ENCODE assay signal across 20 cellular contexts in the genomic region with DNA sequence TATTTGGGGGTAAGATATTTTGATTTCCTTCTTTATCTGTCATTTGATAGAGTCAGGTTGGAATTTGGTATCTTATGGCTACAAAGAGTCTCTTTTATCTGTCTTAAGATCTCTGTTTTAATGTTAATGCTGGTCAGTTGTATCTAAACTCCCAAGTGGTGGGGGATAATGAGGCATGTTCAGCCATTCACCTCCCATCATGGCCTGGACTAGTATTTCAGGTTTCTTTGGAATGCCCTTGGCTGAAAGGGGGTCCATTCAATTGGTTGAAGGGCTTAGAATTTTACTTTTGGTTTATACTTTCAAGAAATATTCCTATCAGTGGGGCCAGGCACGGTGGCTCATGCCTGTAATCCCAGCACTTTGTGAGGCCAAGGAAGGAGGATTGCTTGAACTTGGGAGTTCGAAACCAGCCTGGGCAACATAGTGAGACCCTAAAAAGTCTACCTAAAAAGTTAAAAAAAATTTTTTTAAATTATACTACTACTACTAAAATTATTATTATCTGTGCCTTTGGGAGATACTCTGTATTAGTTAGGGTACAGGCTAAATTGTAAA. TPM values are rescaled to one million over a fixed set of nuclear protein-coding genes. Genes with fewer than 3 reads are reported as not detected.
DNase-seq lines count a peak whose midpoint lies in the region; ATAC-seq, FAIRE-seq and TF ChIP-seq lines count a peak whose summit lies in the region.
"Had no signal": no experiment of that assay in that cellular context is flagged by ENCODE, and none has a peak within 500 bp of the region (broad histone marks: within the 10 kb centered on the region; RNA-seq: fewer than 3 reads in every experiment).

No MANE protein-coding gene starts in this region.

- in situ Hi-C loops in K562 (cut with MboI) = no loop called here

- whole genome bisulfite sequencing in K562 (ENCODE audit: insufficient coverage, low coverage, missing lambda C conversion rate) = 81% methylated on average over 2 of the region's 2 CpGs

- DNase-seq in CD8-positive, alpha-beta memory T cell = no peak
- DNase-seq in K562 (ENCODE audit: extremely low read depth in 1 of 4, low spot score in 3 of 4) (no peak), mucosa of descending colon (no peak), SHP77 (lab: John Stamatoyannopoulos, UW) (no peak), SK-N-DZ (ENCODE audit: low spot score) (no peak), omental fat pad (ENCODE audit: low spot score) (no peak)
- no peak for DNase-seq in naive thymus-derived CD8-positive, alpha-beta T cell
- DNase-seq: activated naive CD4-positive, alpha-beta T cell treated with anti-CD3 and anti-CD28 coated beads, Interleukin-2, amount 50 U/mL, for 16 hours; cortex of kidney; DMS79; NCI-H1436 treated with DMSO at 0.1 percent for 48 hours; NK-92 treated with Interleukin-12 subunit alpha and Interleukin-12 subunit beta, amount 100 ng/mL, for 24 hours; stimulated activated naive CD4-positive, alpha-beta T cell treated with Interleukin-2 at 50 U/mL for 16 hours; SW 1271; upper lobe of right lung had no signal

- peaks cover 0 to 2% of the 10 kb centered on the region in 2 donors for H3K27me3 Mint-ChIP-seq in CD8-positive, alpha-beta memory T cell
- no peaks in the 10 kb centered on the region for H3K27me3 Mint-ChIP-seq in naive thymus-derived CD8-positive, alpha-beta T cell

- H3K36me3 Mint-ChIP-seq in CD8-positive, alpha-beta memory T cell = peaks cover 21 to 57% (median 22%) of the 10 kb centered on the region in 3 donors
- peaks cover 0 to 45% (median 30%) of the 10 kb centered on the region in 3 donors for H3K36me3 Mint-ChIP-seq in naive thymus-derived CD8-positive, alpha-beta T cell

- intact Hi-C loops in K562 (cut with micrococcal nuclease) (no loop called here), mucosa of descending colon (cut with DNase I, micrococcal nuclease) (no loop called here)

- H3K4me2 ChIP-seq in Loucy (ENCODE audit: low read depth, low read length, poor library complexity, severe bottlenecking) (peak overlapping the region; percentile 29), K562 (ENCODE audit: insufficient read depth, low read length) (no peak overlapping the region)

- no peak overlapping the region for H3K4me3 ChIP-seq in CD8-positive, alpha-beta memory T cell (ENCODE audit: low read length)
- H3K4me3 ChIP-seq in Loucy (ENCODE audit: low read length, poor library complexity, severe bottlenecking) (no peak overlapping the region), K562 (no peak overlapping the region), mucosa of descending colon (no peak overlapping the region)
- H3K4me3 ChIP-seq: HAP-1, upper lobe of right lung had no signal

- peaks cover 64 to 87% (median 87%) of the 10 kb centered on the region in 3 donors for H3K4me1 Mint-ChIP-seq in CD8-positive, alpha-beta memory T cell
- peaks cover 31 to 81% (median 79%) of the 10 kb centered on the region in 4 donors for H3K4me1 Mint-ChIP-seq in naive thymus-derived CD8-positive, alpha-beta T cell

- no peak for FAIRE-seq in K562 (lab: Jason Lieb, UNC)

- CTCF ChIA-PET in CD8-positive, alpha-beta memory T cell (lab: Charles Lee) = interaction anchor here (1.0 to 1.5 kb wide), 2 partner anchors 18 to 55 kb away, joined by 4 to 5 read pairs; no protein-coding TSS in a partner anchor
- CTCF ChIA-PET in K562 (lab: Yijun Ruan, JAX; ENCODE audit: low intra/inter-chr PET ratio) = no interaction called here

- peak overlapping the region; percentile 23 to 75 (median 50) for H3K4me3 Mint-ChIP-seq in CD8-positive, alpha-beta memory T cell
- H3K4me3 Mint-ChIP-seq in naive thymus-derived CD8-positive, alpha-beta T cell = peak overlapping the region in 7 of 10 donors; percentile 11 to 86 (median 41)
- H3K4me3 Mint-ChIP-seq: neural crest cell had no signal

- TF ChIP-seq CTCF in Loucy (conservative IDR thresholded peaks at IDR 0.05; ENCODE audit: low read length) (no peak), K562 (IDR thresholded peaks at IDR 0.05 in 2 of 3, conservative IDR thresholded peaks at IDR 0.05 in 1 of 3; ENCODE audit: insufficient read depth in 2 of 3, low read depth in 1 of 3, low read length in 3 of 3) (no peak), mucosa of descending colon (IDR thresholded peaks at IDR 0.05) (no peak), omental fat pad (IDR thresholded peaks at IDR 0.05) (no peak)

- TF ChIP-seq POLR2A in K562 (conservative IDR thresholded peaks at IDR 0.05) = no peak

- no peak for ATAC-seq in K562
- ATAC-seq in naive thymus-derived CD8-positive, alpha-beta T cell = no peak
- no peak for ATAC-seq in mucosa of descending colon
- no peak for ATAC-seq in omental fat pad (ENCODE audit: low FRiP score)
- ATAC-seq: upper lobe of right lung had no signal

- H3K9me3 ChIP-seq in CD8-positive, alpha-beta memory T cell (ENCODE audit: low read length) = no peaks in the 10 kb centered on the region
- H3K9me3 ChIP-seq in Loucy (ENCODE audit: insufficient read depth, low read depth, low read length) (no peaks in the 10 kb centered on the region), K562 (replicated peaks; ENCODE audit: control insufficient read depth, insufficient read depth, low read depth, low read length) (no peaks in the 10 kb centered on the region), mucosa of descending colon (no peaks in the 10 kb centered on the region)
- H3K9me3 ChIP-seq: HAP-1, upper lobe of right lung had no signal

- H3K4me1 ChIP-seq in CD8-positive, alpha-beta memory T cell (ENCODE audit: insufficient read depth, low read length) = peaks cover 50% of the 10 kb centered on the region
- H3K4me1 ChIP-seq in Loucy (ENCODE audit: insufficient read depth, low read length, poor library complexity, severe bottlenecking) (peaks cover 28% of the 10 kb centered on the region), K562 (replicated peaks in 1 of 2; ENCODE audit: control insufficient read depth in 2 of 2, insufficient read depth in 2 of 2, low read length in 2 of 2) (peaks cover 13 to 18% of the 10 kb centered on the region in 2 experiments; a peak in 4 of 5 replicates), mucosa of descending colon (ENCODE audit: low read depth) (peaks cover 25% of the 10 kb centered on the region)

- H3F3A ChIP-seq in Loucy (ENCODE audit: low read depth) = peaks cover 5% of the 10 kb centered on the region

- no peaks in the 10 kb centered on the region for H3K9me2 ChIP-seq in Loucy (replicated peaks; ENCODE audit: low read depth, low read length)

- H3K27me3 ChIP-seq in CD8-positive, alpha-beta memory T cell (ENCODE audit: insufficient read depth, low read length, poor library complexity, severe bottlenecking) = no peaks in the 10 kb centered on the region
- H3K27me3 ChIP-seq in Loucy (ENCODE audit: insufficient read depth, low read length, poor library complexity, severe bottlenecking) (no peaks in the 10 kb centered on the region), K562 (ENCODE audit: control insufficient read depth in 2 of 2, insufficient read depth in 2 of 2, low read length in 2 of 2) (no peaks in the 10 kb centered on the region)
- H3K27me3 ChIP-seq: upper lobe of right lung had no signal

- H3K9ac ChIP-seq in Loucy (ENCODE audit: low read depth, low read length, poor library complexity, severe bottlenecking) (no peak overlapping the region), K562 (ENCODE audit: insufficient read depth in 1 of 2, low read depth in 2 of 2, low read length in 2 of 2) (no peak overlapping the region)

- peak overlapping the region; percentile 77 to 99 (median 88) for H3K27ac Mint-ChIP-seq in CD8-positive, alpha-beta memory T cell
- H3K27ac Mint-ChIP-seq in naive thymus-derived CD8-positive, alpha-beta T cell = peak overlapping the region in 9 of 10 donors; percentile 29 to 99 (median 60)

- no peaks in the 10 kb centered on the region for H3K9me3 Mint-ChIP-seq in CD8-positive, alpha-beta memory T cell
- H3K9me3 Mint-ChIP-seq in naive thymus-derived CD8-positive, alpha-beta T cell = peaks cover 0 to 4% (median 0%) of the 10 kb centered on the region in 9 donors

- POLR2A ChIA-PET in CD8-positive, alpha-beta memory T cell (lab: Charles Lee) = no interaction called here
- POLR2A ChIA-PET in K562 (lab: Yijun Ruan, JAX) = interaction anchor here (0.6 kb wide), 1 partner anchor 1614 kb away, joined by 3 read pairs; no protein-coding TSS in a partner anchor
- POLR2A ChIA-PET in naive thymus-derived CD8-positive, alpha-beta T cell (lab: Charles Lee) = no interaction called here

- no peaks in the 10 kb centered on the region for H3K36me3 ChIP-seq in CD8-positive, alpha-beta memory T cell (ENCODE audit: insufficient read depth, low read length)
- H3K36me3 ChIP-seq in Loucy (ENCODE audit: insufficient read depth, low read length) (no peaks in the 10 kb centered on the region), K562 (ENCODE audit: control insufficient read depth, insufficient read depth, low read length) (peaks cover 17% of the 10 kb centered on the region; the same call in 2 of the 3 replicates), mucosa of descending colon (ENCODE audit: low read depth) (no peaks in the 10 kb centered on the region)
- H3K36me3 ChIP-seq: upper lobe of right lung had no signal

- no peaks in the 10 kb centered on the region for H3K9me1 ChIP-seq in K562 (ENCODE audit: control insufficient read depth, insufficient read depth, low read length)

- TF ChIP-seq RAD21 in K562 (CRISPR knock-in tag; conservative IDR thresholded peaks at IDR 0.05 in 1 of 2, IDR thresholded peaks at IDR 0.05 in 1 of 2) = no peak

- no peaks in the 10 kb centered on the region for H4K20me1 ChIP-seq in Loucy (ENCODE audit: insufficient read depth, low read length, poor library complexity, severe bottlenecking)
- no peaks in the 10 kb centered on the region for H4K20me1 ChIP-seq in K562 (replicated peaks; ENCODE audit: control insufficient read depth, insufficient read depth, low read length)

- no peak overlapping the region for H3K27ac ChIP-seq in CD8-positive, alpha-beta memory T cell (ENCODE audit: low read depth, low read length)
- H3K27ac ChIP-seq in K562 (ENCODE audit: extremely low read depth, low read depth, low read length) = no peak overlapping the region
- H3K27ac ChIP-seq: C4-2B, upper lobe of right lung, VCaP had no signal

- H2AFZ ChIP-seq in Loucy (ENCODE audit: low read length) (no peak overlapping the region), K562 (ENCODE audit: low read depth, low read length) (no peak overlapping the region)

- no TSS peak for BruUV-seq in K562 (replicated peaks; lab: Mats Ljungman, UMichigan)

- H3K79me2 ChIP-seq in Loucy (ENCODE audit: insufficient read depth, low read length) = peaks cover 81% of the 10 kb centered on the region
- peaks cover 55% of the 10 kb centered on the region for H3K79me2 ChIP-seq in K562 (ENCODE audit: control insufficient read depth, insufficient read depth, low read length)

- TF ChIP-seq EP300 in K562 (IDR thresholded peaks at IDR 0.05; ENCODE audit: low read length) = no peak

RNA-seq across cellular contexts. Expression of a gene that starts 4.7 kb away (rescaled TPM):
- total RNA-seq in CD8-positive, alpha-beta memory T cell = 10 to 100 TPM; 45.3 to 48.7 TPM
- polyA plus RNA-seq in CD8-positive, alpha-beta memory T cell = 55.5 TPM
- 124 and 216 TPM in 2 replicates for total RNA-seq in K562 (2011; cell fraction: chromatin; rRNA removed; ENCODE audit: low replicate concordance)
- total RNA-seq in K562 (2011; cell fraction: nucleolus; rRNA removed) = 84.2 and 90.7 TPM in 2 replicates
- total RNA-seq in K562 (2011; cell fraction: nucleoplasm; rRNA removed) = 89.5 and 97.5 TPM in 2 replicates
- total RNA-seq in K562 (2014; rRNA removed) (22.0 and 26.3 TPM in 2 replicates), K562 (2014; rRNA removed; fragmentation: Illumina TruSeq; extraction: Trizol) (20.3 and 20.8 TPM in 2 replicates), K562 (2015; rRNA removed; fragmentation: Illumina TruSeq; extraction: Trizol) (23.7 and 27.1 TPM in 2 replicates), K562 (2021) (22.7 and 24.8 TPM in 2 replicates), mucosa of descending colon (100 to 1,000 TPM in 2 of 3 donors, 10 to 100 TPM in 1; 94.0 to 149 (median 114) TPM), omental fat pad (10 to 100 TPM; 27.5 to 93.2 (median 39.3) TPM)
- polyA plus RNA-seq in K562 (2011; rRNA removed) (21.0 and 26.1 TPM in 2 replicates), K562 (2014; fragmentation: Illumina TruSeq; extraction: Trizol) (28.4 and 33.4 TPM in 2 replicates), K562 (2014; fragmentation: Nextera tagmentation; extraction: Ambion mirVana) (10 to 100 TPM in 1 of 2 experiments, 1 to 10 TPM in 1; 9.9 to 14.1 TPM), K562 (2014; rRNA removed) (19.9 and 20.6 TPM in 2 replicates)
- 17.5 and 21.4 TPM in 2 replicates for polyA plus RNA-seq in K562 (2011; cell fraction: cytosol; rRNA removed)
- polyA plus RNA-seq in K562 (2011; cell fraction: nucleus; rRNA removed) = 87.1 and 102 TPM in 2 replicates
- polyA plus RNA-seq in K562 (2012) = 20.8 and 28.9 TPM in 2 replicates
- polyA minus RNA-seq in K562 (2011; rRNA and poly(A)+ RNA removed) = 36.9 and 45.4 TPM in 2 replicates
- 13.7 and 15.5 TPM in 2 replicates for polyA minus RNA-seq in K562 (2011; cell fraction: cytosol; rRNA and poly(A)+ RNA removed)
- polyA minus RNA-seq in K562 (2011; cell fraction: nucleus; rRNA and poly(A)+ RNA removed) = 40.1 and 53.6 TPM in 2 replicates
- total RNA-seq in naive thymus-derived CD8-positive, alpha-beta T cell = 10 to 100 TPM; 83.5 to 83.9 TPM
- 10 to 100 TPM; 24.9 to 38.5 (median 28.5) TPM for polyA plus RNA-seq in naive thymus-derived CD8-positive, alpha-beta T cell
- polyA plus RNA-seq in SK-N-DZ (2014; cell fraction: cytosol; rRNA removed) = 24.8 and 37.3 TPM in 2 replicates
- 46.1 and 55.7 TPM in 2 replicates for polyA plus RNA-seq in SK-N-DZ (2014; cell fraction: nucleus; rRNA removed)

RNA-seq across cellular contexts. Expression of a gene that starts 58.1 kb away (rescaled TPM):
- total RNA-seq in CD8-positive, alpha-beta memory T cell = 10 to 100 TPM; 17.7 to 19.9 TPM
- 21.3 TPM for polyA plus RNA-seq in CD8-positive, alpha-beta memory T cell
- total RNA-seq in K562 (2011; cell fraction: chromatin; rRNA removed; ENCODE audit: low replicate concordance) = 8.5 and 22.6 TPM in 2 replicates
- 2.7 and 3.9 TPM in 2 replicates for total RNA-seq in K562 (2011; cell fraction: nucleolus; rRNA removed)
- total RNA-seq in K562 (2011; cell fraction: nucleoplasm; rRNA removed) = 5.1 TPM in 2 replicates
- total RNA-seq in K562 (2014; rRNA removed) (4.9 and 5.1 TPM in 2 replicates), K562 (2014; rRNA removed; fragmentation: Illumina TruSeq; extraction: Trizol) (3.9 and 5.0 TPM in 2 replicates), K562 (2015; rRNA removed; fragmentation: Illumina TruSeq; extraction: Trizol) (4.4 and 5.5 TPM in 2 replicates), K562 (2021) (6.4 and 7.7 TPM in 2 replicates), mucosa of descending colon (10 to 100 TPM; 25.0 to 41.5 (median 27.2) TPM), omental fat pad (1 to 10 TPM; 1.8 to 4.9 (median 3.2) TPM)
- polyA plus RNA-seq in K562 (2011; rRNA removed) (3.5 and 4.9 TPM in 2 replicates), K562 (2014; fragmentation: Illumina TruSeq; extraction: Trizol) (3.5 and 3.9 TPM in 2 replicates), K562 (2014; fragmentation: Nextera tagmentation; extraction: Ambion mirVana) (under 1 TPM; 0.88 to 0.96 TPM), K562 (2014; rRNA removed) (4.5 and 4.7 TPM in 2 replicates)
- polyA plus RNA-seq in K562 (2011; cell fraction: cytosol; rRNA removed) = 0.76 and 1.5 TPM in 2 replicates
- 5.3 and 6.0 TPM in 2 replicates for polyA plus RNA-seq in K562 (2011; cell fraction: nucleus; rRNA removed)
- polyA plus RNA-seq in K562 (2012) = 2.6 and 5.2 TPM in 2 replicates
- 7.4 and 10.9 TPM in 2 replicates for polyA minus RNA-seq in K562 (2011; rRNA and poly(A)+ RNA removed)
- 0.91 and 2.2 TPM in 2 replicates for polyA minus RNA-seq in K562 (2011; cell fraction: cytosol; rRNA and poly(A)+ RNA removed)
- 5.0 and 11.0 TPM in 2 replicates for polyA minus RNA-seq in K562 (2011; cell fraction: nucleus; rRNA and poly(A)+ RNA removed)
- 10 to 100 TPM; 18.4 to 23.2 TPM for total RNA-seq in naive thymus-derived CD8-positive, alpha-beta T cell
- polyA plus RNA-seq in naive thymus-derived CD8-positive, alpha-beta T cell = 10 to 100 TPM; 12.3 to 14.5 (median 14.3) TPM
- 2.4 and 3.4 TPM in 2 replicates for polyA plus RNA-seq in SK-N-DZ (2014; cell fraction: cytosol; rRNA removed)
- polyA plus RNA-seq in SK-N-DZ (2014; cell fraction: nucleus; rRNA removed) = 3.1 and 5.6 TPM in 2 replicates
